ENCODE assay signal across 10 cellular contexts in genomic region chr5:157549283-157549629, GRCh38. TPM values are rescaled to one million over a fixed set of nuclear protein-coding genes. Genes with fewer than 3 reads are reported as not detected.
DNase-seq lines count a peak whose midpoint lies in the region; TF ChIP-seq lines count a peak whose summit lies in the region.
"Had no signal": no experiment of that assay in that cellular context is flagged by ENCODE, and none has a peak within 500 bp of the region (broad histone marks: within the 10 kb centered on the region; RNA-seq: fewer than 3 reads in every experiment).

No MANE protein-coding gene starts in this region.

- peaks cover 89% of the 10 kb centered on the region for H3K4me1 Mint-ChIP-seq in activated CD4-positive, alpha-beta memory T cell treated with anti-CD3 and anti-CD28 coated beads for 36 hours (ENCODE audit: low read depth)
- H3K4me1 Mint-ChIP-seq in activated naive CD4-positive, alpha-beta T cell treated with anti-CD3 and anti-CD28 coated beads for 36 hours (ENCODE audit: low read depth) = peaks cover 30% of the 10 kb centered on the region

- H3K9me3 ChIP-seq in liver (ENCODE audit: control insufficient read depth in 4 of 4, low read length in 3 of 4) = no peaks in the 10 kb centered on the region

- no peak overlapping the region for H3K9ac ChIP-seq in liver (ENCODE audit: low read depth in 1 of 2, low read length in 2 of 2)

- 87% methylated on average over 3 of the region's 3 CpGs for WGBS in liver

- H3K9me3 Mint-ChIP-seq in activated CD4-positive, alpha-beta memory T cell treated with anti-CD3 and anti-CD28 coated beads for 36 hours = no peaks in the 10 kb centered on the region
- H3K9me3 Mint-ChIP-seq in activated naive CD4-positive, alpha-beta T cell treated with anti-CD3 and anti-CD28 coated beads for 36 hours = no peaks in the 10 kb centered on the region

- peak overlapping the region; percentile 69 for H3K27ac Mint-ChIP-seq in activated CD4-positive, alpha-beta memory T cell treated with anti-CD3 and anti-CD28 coated beads for 36 hours
- H3K27ac Mint-ChIP-seq in activated naive CD4-positive, alpha-beta T cell treated with anti-CD3 and anti-CD28 coated beads for 36 hours = no peak overlapping the region

- no peak for TF ChIP-seq CTCF in liver (IDR thresholded peaks at IDR 0.05; ENCODE audit: low read depth, low read length, missing input control)
- no peak for TF ChIP-seq CTCF in RWPE1 (conservative IDR thresholded peaks at IDR 0.05; ENCODE audit: low read depth)

- H3K4me1 ChIP-seq in liver (ENCODE audit: control insufficient read depth in 4 of 4, insufficient read depth in 4 of 4, low read length in 3 of 4) = peaks cover 11 to 28% (median 23%) of the 10 kb centered on the region in 4 donors

- no peaks in the 10 kb centered on the region for H3K36me3 ChIP-seq in liver (ENCODE audit: control insufficient read depth in 4 of 4, insufficient read depth in 3 of 4, low read depth in 1 of 4, low read length in 3 of 4)

- H3K27me3 Mint-ChIP-seq in activated CD4-positive, alpha-beta memory T cell treated with anti-CD3 and anti-CD28 coated beads for 36 hours = no peaks in the 10 kb centered on the region
- peaks cover 2% of the 10 kb centered on the region for H3K27me3 Mint-ChIP-seq in activated naive CD4-positive, alpha-beta T cell treated with anti-CD3 and anti-CD28 coated beads for 36 hours (ENCODE audit: low read depth)

- H3K27me3 ChIP-seq in liver (ENCODE audit: control insufficient read depth in 4 of 4, insufficient read depth in 4 of 4, low read length in 3 of 4) = no peaks in the 10 kb centered on the region

- H3K27ac ChIP-seq in liver (ENCODE audit: low read depth in 1 of 2, low read length in 2 of 2) = peak overlapping the region; percentile 78 to 81
- H3K27ac ChIP-seq in RWPE1 = no peak overlapping the region

- DNase-seq in AG08395 (ENCODE audit: low spot score) (peak; percentile 49), GM03348 (ENCODE audit: low spot score) (peak; percentile 61), SK-N-DZ (ENCODE audit: low spot score) (no peak), RWPE1 (ENCODE audit: low spot score) (no peak), NCI-H187 (lab: John Stamatoyannopoulos, UW) (no peak)
- DNase-seq in activated CD4-positive, alpha-beta memory T cell treated with anti-CD3 and anti-CD28 coated beads for 36 hours = no peak
- DNase-seq in activated naive CD4-positive, alpha-beta T cell treated with anti-CD3 and anti-CD28 coated beads for 36 hours = no peak
- DNase-seq: glutamatergic neuron, NCI-H446 had no signal

- intact Hi-C loops in activated CD4-positive, alpha-beta memory T cell treated with anti-CD3 and anti-CD28 coated beads for 36 hours (cut with micrococcal nuclease) = loop anchor here (10.0 kb wide), 2 partner anchors 294 to 306 kb away; partner anchors contain the start of gene CLINT1
- intact Hi-C loops in activated naive CD4-positive, alpha-beta T cell treated with anti-CD3 and anti-CD28 coated beads for 36 hours (cut with micrococcal nuclease) = no loop called here

- peaks cover 56% of the 10 kb centered on the region for H3K36me3 Mint-ChIP-seq in activated CD4-positive, alpha-beta memory T cell treated with anti-CD3 and anti-CD28 coated beads for 36 hours
- H3K36me3 Mint-ChIP-seq in activated naive CD4-positive, alpha-beta T cell treated with anti-CD3 and anti-CD28 coated beads for 36 hours (ENCODE audit: low read depth) = peaks cover 4% of the 10 kb centered on the region

- TF ChIP-seq RAD21 in liver (IDR thresholded peaks at IDR 0.05) = no peak

- peak overlapping the region; percentile 27 for H3K4me3 Mint-ChIP-seq in activated CD4-positive, alpha-beta memory T cell treated with anti-CD3 and anti-CD28 coated beads for 36 hours
- H3K4me3 Mint-ChIP-seq in activated naive CD4-positive, alpha-beta T cell treated with anti-CD3 and anti-CD28 coated beads for 36 hours = no peak overlapping the region

- POLR2A ChIA-PET in activated CD4-positive, alpha-beta memory T cell treated with anti-CD3 and anti-CD28 coated beads for 36 hours (lab: Charles Lee) = interaction anchor here (0.6 to 2.9 kb wide), 6 partner anchors 8 to 66 kb away, joined by 3 to 11 read pairs (median 5); no protein-coding TSS in a partner anchor
- POLR2A ChIA-PET in RWPE1 (lab: Yijun Ruan, JAX; ENCODE audit: low non-redundant PET) = no interaction called here

- CTCF ChIA-PET in activated CD4-positive, alpha-beta memory T cell treated with anti-CD3 and anti-CD28 coated beads for 36 hours (lab: Charles Lee) = interaction anchor here (1.0 to 1.6 kb wide), 2 partner anchors 13 to 22 kb away, joined by 3 read pairs; no protein-coding TSS in a partner anchor
- CTCF ChIA-PET in RWPE1 (lab: Yijun Ruan, JAX) = interaction anchor here (0.6 kb wide), 1 partner anchor 41 kb away, joined by 3 read pairs; no protein-coding TSS in a partner anchor
- CTCF ChIA-PET in activated naive CD4-positive, alpha-beta T cell treated with anti-CD3 and anti-CD28 coated beads for 36 hours (lab: Charles Lee) = interaction anchor here (1.0 kb wide), 1 partner anchor 55 kb away, joined by 3 read pairs; no protein-coding TSS in a partner anchor

- no peak overlapping the region for H3K4me3 ChIP-seq in liver (ENCODE audit: low read depth in 1 of 3, low read length in 3 of 3)

TF ChIP-seq in liver, 16 proteins besides CTCF, POLR2A, EP300 and RAD21:
- TF ChIP-seq FOXA1 (IDR thresholded peaks at IDR 0.05) = no peak
- no peak for TF ChIP-seq HNF4G (IDR thresholded peaks at IDR 0.05)
- TF ChIP-seq JUND (IDR thresholded peaks at IDR 0.05) = no peak
- no peak for TF ChIP-seq ATF3 (IDR thresholded peaks at IDR 0.05)
- no peak for TF ChIP-seq NR2F2 (IDR thresholded peaks at IDR 0.05)
- TF ChIP-seq, protein P1, sequence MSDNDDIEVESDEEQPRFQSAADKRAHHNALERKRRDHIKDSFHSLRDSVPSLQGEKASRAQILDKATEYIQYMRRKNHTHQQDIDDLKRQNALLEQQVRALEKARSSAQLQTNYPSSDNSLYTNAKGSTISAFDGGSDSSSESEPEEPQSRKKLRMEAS (IDR thresholded peaks at IDR 0.05) = no peak
- TF ChIP-seq, protein P2, sequence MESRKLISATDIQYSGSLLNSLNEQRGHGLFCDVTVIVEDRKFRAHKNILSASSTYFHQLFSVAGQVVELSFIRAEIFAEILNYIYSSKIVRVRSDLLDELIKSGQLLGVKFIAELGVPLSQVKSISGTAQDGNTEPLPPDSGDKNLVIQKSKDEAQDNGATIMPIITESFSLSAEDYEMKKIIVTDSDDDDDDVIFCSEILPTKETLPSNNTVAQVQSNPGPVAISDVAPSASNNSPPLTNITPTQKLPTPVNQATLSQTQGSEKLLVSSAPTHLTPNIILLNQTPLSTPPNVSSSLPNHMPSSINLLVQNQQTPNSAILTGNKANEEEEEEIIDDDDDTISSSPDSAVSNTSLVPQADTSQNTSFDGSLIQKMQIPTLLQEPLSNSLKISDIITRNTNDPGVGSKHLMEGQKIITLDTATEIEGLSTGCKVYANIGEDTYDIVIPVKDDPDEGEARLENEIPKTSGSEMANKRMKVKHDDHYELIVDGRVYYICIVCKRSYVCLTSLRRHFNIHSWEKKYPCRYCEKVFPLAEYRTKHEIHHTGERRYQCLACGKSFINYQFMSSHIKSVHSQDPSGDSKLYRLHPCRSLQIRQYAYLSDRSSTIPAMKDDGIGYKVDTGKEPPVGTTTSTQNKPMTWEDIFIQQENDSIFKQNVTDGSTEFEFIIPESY (IDR thresholded peaks at IDR 0.05) = no peak
- no peak for TF ChIP-seq TAF1 (conservative IDR thresholded peaks at IDR 0.05)
- no peak for TF ChIP-seq REST (IDR thresholded peaks at IDR 0.05)
- TF ChIP-seq YY1 (IDR thresholded peaks at IDR 0.05) = no peak
- TF ChIP-seq SP1 (IDR thresholded peaks at IDR 0.05) = no peak
- no peak for TF ChIP-seq RXRA (IDR thresholded peaks at IDR 0.05)
- TF ChIP-seq FOXA2 (IDR thresholded peaks at IDR 0.05) = no peak
- TF ChIP-seq GABPA (IDR thresholded peaks at IDR 0.05 in 1 of 2, conservative IDR thresholded peaks at IDR 0.05 in 1 of 2) = no peak
- TF ChIP-seq EGR1 (IDR thresholded peaks at IDR 0.05; ENCODE audit: low read depth in 2 of 2) = no peak
- TF ChIP-seq HNF4A (conservative IDR thresholded peaks at IDR 0.05) = no peak

RNA-seq across cellular contexts. Expression of gene ADAM19, which starts 26.3 kb away (rescaled TPM):
- total RNA-seq in activated CD4-positive, alpha-beta memory T cell treated with anti-CD3 and anti-CD28 coated beads for 36 hours = 100 to 1,000 TPM; 107 to 111 TPM
- total RNA-seq in liver = 1 to 10 TPM; 2.4 to 7.1 TPM
- polyA plus RNA-seq in liver = 1 to 10 TPM; 2.4 to 3.3 TPM
- polyA plus RNA-seq in SK-N-DZ (2014; cell fraction: cytosol; rRNA removed) = 2.9 and 3.9 TPM in 2 replicates
- polyA plus RNA-seq in SK-N-DZ (2014; cell fraction: nucleus; rRNA removed) = 2.2 and 2.9 TPM in 2 replicates
- total RNA-seq in activated naive CD4-positive, alpha-beta T cell treated with anti-CD3 and anti-CD28 coated beads for 36 hours = 10 to 100 TPM; 37.3 to 39.3 TPM

Comparison
In these comparisons a context has a peak if more than half of its experiments do, and no peak if none do; other contexts are left out.
1. DNase-seq: peak in AG08395 (single experiment) and GM03348 (single experiment); none in activated CD4-positive, alpha-beta memory T cell treated with anti-CD3 and anti-CD28 coated beads for 36 hours (single experiment), SK-N-DZ (single experiment), RWPE1 (single experiment), activated naive CD4-positive, alpha-beta T cell treated with anti-CD3 and anti-CD28 coated beads for 36 hours (single experiment) and NCI-H187 (0 of 2).
2. RNA of gene ADAM19, which starts 26.3 kb away (total RNA-seq): 107 to 111 TPM in activated CD4-positive, alpha-beta memory T cell treated with anti-CD3 and anti-CD28 coated beads for 36 hours and 37.3 to 39.3 TPM in activated naive CD4-positive, alpha-beta T cell treated with anti-CD3 and anti-CD28 coated beads for 36 hours; 2.4 to 7.1 TPM in liver; every median in the first group is over 4 times any median in the second.